1 cellular context compared by ENCODE assay signal in the genomic region with DNA sequence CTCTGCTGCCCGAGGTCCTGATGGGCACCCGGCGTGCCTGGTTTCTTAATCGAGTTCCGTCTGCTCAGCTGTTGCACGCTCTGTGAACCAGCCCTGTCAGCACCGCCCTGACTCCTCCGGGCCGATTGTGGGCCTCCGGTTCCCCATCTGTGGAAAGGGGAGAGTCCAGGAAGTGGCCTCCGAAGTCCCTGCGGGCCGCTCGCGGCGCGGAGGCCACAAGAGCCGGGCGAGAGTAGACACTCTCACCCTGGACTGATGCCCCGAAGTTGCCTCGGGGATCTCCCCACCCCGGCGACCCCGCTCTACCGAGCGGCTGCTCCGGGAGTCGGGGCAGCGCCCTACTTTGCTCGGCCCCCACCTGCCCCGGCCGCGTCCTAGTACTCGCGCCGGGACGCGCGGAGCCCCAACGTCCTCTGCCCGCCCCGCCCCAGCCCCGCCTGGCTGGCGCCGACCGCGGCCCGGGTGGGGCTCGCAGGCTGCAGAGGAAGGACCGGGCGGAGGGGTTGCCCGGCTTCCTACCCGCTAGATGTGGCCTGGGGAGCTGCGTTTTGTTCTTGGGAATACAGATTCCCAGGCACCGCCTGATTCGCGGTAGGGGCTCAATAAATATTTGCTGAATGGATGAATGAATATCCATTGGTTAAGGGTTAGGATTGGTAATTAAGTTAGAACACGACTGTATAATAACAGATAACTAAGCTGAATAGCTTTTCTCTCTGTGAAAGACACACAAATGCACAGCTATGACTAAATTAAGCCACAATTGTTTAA.
TF ChIP-seq lines count a peak whose summit lies in the region.

No MANE protein-coding gene starts in this region.

TF ChIP-seq in GM12878, 131 proteins besides CTCF, POLR2A, EP300 and RAD21 (continued from another document and continues in another):
- TF ChIP-seq ZNF687 (IDR thresholded peaks at IDR 0.05) (0 out of 2 replicates have a peak, but pooled peaks have one; percentile 40), ZNF592 (IDR thresholded peaks at IDR 0.05) (no peak), JUND (IDR thresholded peaks at IDR 0.05; ENCODE audit: low read depth, low read length) (no peak), SREBF1 (IDR thresholded peaks at IDR 0.05; ENCODE audit: low read length) (no peak), REST (IDR thresholded peaks at IDR 0.05; ENCODE audit: low read depth, low read length) (no peak; the same call in 1 of the 2 replicates), SMARCA5 (IDR thresholded peaks at IDR 0.05) (peak; percentile 47; the same call in 1 of the 2 replicates), EZH2 (IDR thresholded peaks at IDR 0.05; ENCODE audit: borderline replicate concordance, control insufficient read depth, low read depth, low read length) (no peak), MEF2A (IDR thresholded peaks at IDR 0.05; ENCODE audit: insufficient read depth, low read depth, low read length) (no peak), RELA (IDR thresholded peaks at IDR 0.05; ENCODE audit: borderline replicate concordance, partially characterized antibody) (no peak), CBX3 (IDR thresholded peaks at IDR 0.05; ENCODE audit: borderline replicate concordance, low read depth) (no peak), CHD4 (IDR thresholded peaks at IDR 0.05) (no peak), FOXM1 (IDR thresholded peaks at IDR 0.05; ENCODE audit: low read depth, low read length) (no peak), NR2F1 (conservative IDR thresholded peaks at IDR 0.05) (peak; percentile 61; the same call in 1 of the 2 replicates), BRCA1 (IDR thresholded peaks at IDR 0.05; ENCODE audit: low read depth, low read length) (no peak), IRF5 (IDR thresholded peaks at IDR 0.05; ENCODE audit: borderline replicate concordance) (no peak), LARP7 (IDR thresholded peaks at IDR 0.05) (peak; percentile 84), EED (IDR thresholded peaks at IDR 0.05; ENCODE audit: low read depth) (0 out of 2 replicates have a peak, but pooled peaks have one; percentile 46), ATF7 (IDR thresholded peaks at IDR 0.05; ENCODE audit: low read depth) (no peak), FOS (IDR thresholded peaks at IDR 0.05; ENCODE audit: borderline replicate concordance, extremely low read depth, insufficient read length) (no peak), YY1 (IDR thresholded peaks at IDR 0.05; ENCODE audit: low read depth, low read length) (0 out of 2 replicates have a peak, but pooled peaks have one; percentile 28), CBFB (IDR thresholded peaks at IDR 0.05; ENCODE audit: low read depth) (no peak), NR2C2 (IDR thresholded peaks at IDR 0.05; ENCODE audit: borderline replicate concordance, control insufficient read depth, insufficient read length, low read depth) (no peak), RBBP5 (conservative IDR thresholded peaks at IDR 0.05) (no peak), PAX8 (IDR thresholded peaks at IDR 0.05) (no peak), POU2F2 (IDR thresholded peaks at IDR 0.05; ENCODE audit: borderline replicate concordance, low read depth, low read length) (no peak), NBN (IDR thresholded peaks at IDR 0.05) (0 out of 2 replicates have a peak, but pooled peaks have one; percentile 47), CHD1 (IDR thresholded peaks at IDR 0.05; ENCODE audit: low read depth, low read length) (no peak; the same call in 1 of the 2 replicates), DPF2 (IDR thresholded peaks at IDR 0.05) (peak; percentile 81), ZNF24 (IDR thresholded peaks at IDR 0.05) (no peak), SP1 (IDR thresholded peaks at IDR 0.05; ENCODE audit: low read depth, low read length) (no peak), ZBED1 (IDR thresholded peaks at IDR 0.05; ENCODE audit: borderline replicate concordance) (no peak), ESRRA (IDR thresholded peaks at IDR 0.05; ENCODE audit: low read length) (no peak), TCF12 (IDR thresholded peaks at IDR 0.05; ENCODE audit: low read depth, low read length) (peak; percentile 26; the same call in 1 of the 2 replicates)
- TF ChIP-seq, protein P1, sequence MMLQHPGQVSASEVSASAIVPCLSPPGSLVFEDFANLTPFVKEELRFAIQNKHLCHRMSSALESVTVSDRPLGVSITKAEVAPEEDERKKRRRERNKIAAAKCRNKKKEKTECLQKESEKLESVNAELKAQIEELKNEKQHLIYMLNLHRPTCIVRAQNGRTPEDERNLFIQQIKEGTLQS (IDR thresholded peaks at IDR 0.05; ENCODE audit: borderline replicate concordance, extremely low read depth, low read depth, low read length) = no peak
- TF ChIP-seq, protein P2, sequence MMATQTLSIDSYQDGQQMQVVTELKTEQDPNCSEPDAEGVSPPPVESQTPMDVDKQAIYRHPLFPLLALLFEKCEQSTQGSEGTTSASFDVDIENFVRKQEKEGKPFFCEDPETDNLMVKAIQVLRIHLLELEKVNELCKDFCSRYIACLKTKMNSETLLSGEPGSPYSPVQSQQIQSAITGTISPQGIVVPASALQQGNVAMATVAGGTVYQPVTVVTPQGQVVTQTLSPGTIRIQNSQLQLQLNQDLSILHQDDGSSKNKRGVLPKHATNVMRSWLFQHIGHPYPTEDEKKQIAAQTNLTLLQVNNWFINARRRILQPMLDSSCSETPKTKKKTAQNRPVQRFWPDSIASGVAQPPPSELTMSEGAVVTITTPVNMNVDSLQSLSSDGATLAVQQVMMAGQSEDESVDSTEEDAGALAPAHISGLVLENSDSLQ (IDR thresholded peaks at IDR 0.05) = no peak
- TF ChIP-seq, protein P3, sequence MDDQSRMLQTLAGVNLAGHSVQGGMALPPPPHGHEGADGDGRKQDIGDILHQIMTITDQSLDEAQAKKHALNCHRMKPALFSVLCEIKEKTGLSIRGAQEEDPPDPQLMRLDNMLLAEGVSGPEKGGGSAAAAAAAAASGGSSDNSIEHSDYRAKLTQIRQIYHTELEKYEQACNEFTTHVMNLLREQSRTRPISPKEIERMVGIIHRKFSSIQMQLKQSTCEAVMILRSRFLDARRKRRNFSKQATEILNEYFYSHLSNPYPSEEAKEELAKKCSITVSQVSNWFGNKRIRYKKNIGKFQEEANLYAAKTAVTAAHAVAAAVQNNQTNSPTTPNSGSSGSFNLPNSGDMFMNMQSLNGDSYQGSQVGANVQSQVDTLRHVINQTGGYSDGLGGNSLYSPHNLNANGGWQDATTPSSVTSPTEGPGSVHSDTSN (IDR thresholded peaks at IDR 0.05; ENCODE audit: insufficient replicate concordance, low read depth, low read length) = no peak
- TF ChIP-seq, protein P4, sequence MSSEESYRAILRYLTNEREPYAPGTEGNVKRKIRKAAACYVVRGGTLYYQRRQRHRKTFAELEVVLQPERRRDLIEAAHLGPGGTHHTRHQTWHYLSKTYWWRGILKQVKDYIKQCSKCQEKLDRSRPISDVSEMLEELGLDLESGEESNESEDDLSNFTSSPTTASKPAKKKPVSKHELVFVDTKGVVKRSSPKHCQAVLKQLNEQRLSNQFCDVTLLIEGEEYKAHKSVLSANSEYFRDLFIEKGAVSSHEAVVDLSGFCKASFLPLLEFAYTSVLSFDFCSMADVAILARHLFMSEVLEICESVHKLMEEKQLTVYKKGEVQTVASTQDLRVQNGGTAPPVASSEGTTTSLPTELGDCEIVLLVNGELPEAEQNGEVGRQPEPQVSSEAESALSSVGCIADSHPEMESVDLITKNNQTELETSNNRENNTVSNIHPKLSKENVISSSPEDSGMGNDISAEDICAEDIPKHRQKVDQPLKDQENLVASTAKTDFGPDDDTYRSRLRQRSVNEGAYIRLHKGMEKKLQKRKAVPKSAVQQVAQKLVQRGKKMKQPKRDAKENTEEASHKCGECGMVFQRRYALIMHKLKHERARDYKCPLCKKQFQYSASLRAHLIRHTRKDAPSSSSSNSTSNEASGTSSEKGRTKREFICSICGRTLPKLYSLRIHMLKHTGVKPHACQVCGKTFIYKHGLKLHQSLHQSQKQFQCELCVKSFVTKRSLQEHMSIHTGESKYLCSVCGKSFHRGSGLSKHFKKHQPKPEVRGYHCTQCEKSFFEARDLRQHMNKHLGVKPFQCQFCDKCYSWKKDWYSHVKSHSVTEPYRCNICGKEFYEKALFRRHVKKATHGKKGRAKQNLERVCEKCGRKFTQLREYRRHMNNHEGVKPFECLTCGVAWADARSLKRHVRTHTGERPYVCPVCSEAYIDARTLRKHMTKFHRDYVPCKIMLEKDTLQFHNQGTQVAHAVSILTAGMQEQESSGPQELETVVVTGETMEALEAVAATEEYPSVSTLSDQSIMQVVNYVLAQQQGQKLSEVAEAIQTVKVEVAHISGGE (CRISPR knock-in tag; IDR thresholded peaks at IDR 0.05) = no peak
